20 cellular contexts compared by ENCODE assay signal in genomic region chr9:2634158-2634557, GRCh38. TPM values are rescaled to one million over a fixed set of nuclear protein-coding genes. Genes with fewer than 3 reads are reported as not detected.
DNase-seq lines count a peak whose midpoint lies in the region; TF ChIP-seq lines count a peak whose summit lies in the region.
"Had no signal": no experiment of that assay in that cellular context is flagged by ENCODE, and none has a peak within 500 bp of the region (broad histone marks: within the 10 kb centered on the region; RNA-seq: fewer than 3 reads in every experiment).

No MANE protein-coding gene starts in this region.

- peaks cover 0 to 9% (median 0%) of the 10 kb centered on the region in 4 donors for H3K36me3 ChIP-seq in esophagus muscularis mucosa
- no peaks in the 10 kb centered on the region for H3K36me3 ChIP-seq in hepatocyte (replicated peaks; ENCODE audit: insufficient read depth, low read depth)
- peaks cover 5 to 8% (median 6%) of the 10 kb centered on the region in 3 donors for H3K36me3 ChIP-seq in skeletal muscle tissue (ENCODE audit: control insufficient read depth in 3 of 3, insufficient read depth in 3 of 3, low read length in 3 of 3)
- H3K36me3 ChIP-seq: SJSA1, spleen, transverse colon had no signal

- H3K4me2 ChIP-seq in hepatocyte, result peak overlapping the region; percentile 51
- H3K4me2 ChIP-seq: GM23338 had no signal

- TF ChIP-seq CTCF in esophagus muscularis mucosa (IDR thresholded peaks at IDR 0.05) (no peak), hepatocyte (IDR thresholded peaks at IDR 0.05; ENCODE audit: poor library complexity) (no peak)

- POLR2A ChIA-PET in activated CD4-positive, alpha-beta T cell treated with anti-CD3 and anti-CD28 coated beads, Interleukin-2, amount 10 ng/mL, durations not matched to agents 7 days and 5 days (lab: Charles Lee), result no interaction called here

- intact Hi-C loops in esophagus muscularis mucosa (cut with DNase I), result no loop called here

- H3K9me2 ChIP-seq in hepatocyte (replicated peaks; ENCODE audit: insufficient read depth), result no peaks in the 10 kb centered on the region

- WGBS in esophagus muscularis mucosa, result 63% methylated on average over 8 of the region's 8 CpGs
- WGBS in hepatocyte (ENCODE audit: low lambda C conversion rate, missing lambda C conversion rate), result 81% methylated on average over 8 of the region's 8 CpGs

- no peaks in the 10 kb centered on the region for H3K4me1 Mint-ChIP-seq in activated CD4-positive, alpha-beta T cell treated with anti-CD3 and anti-CD28 coated beads, Interleukin-2, amount 10 ng/mL, durations not matched to agents 7 days and 5 days
- H3K4me1 Mint-ChIP-seq: IgD-negative memory B cell; stimulated activated memory B cell treated with anti-CD40 and anti-IgM and Interleukin-4, amounts not matched to agents 10 μg/mL and 1 μg/mL and 100 μg/mL, for 72 hours had no signal

- H3K36me3 Mint-ChIP-seq in activated CD4-positive, alpha-beta T cell treated with anti-CD3 and anti-CD28 coated beads, Interleukin-2, amount 10 ng/mL, durations not matched to agents 7 days and 5 days (ENCODE audit: low read depth), result peaks cover 4% of the 10 kb centered on the region
- H3K36me3 Mint-ChIP-seq: activated naive CD4-positive, alpha-beta T cell treated with anti-CD3 and anti-CD28 coated beads, Interleukin-2, amount 10 ng/mL, durations not matched to agents 7 days and 5 days; IgD-negative memory B cell; stimulated activated memory B cell treated with anti-CD40 and anti-IgM and Interleukin-4, amounts not matched to agents 10 μg/mL and 1 μg/mL and 100 μg/mL, for 72 hours had no signal

- H3K9me3 Mint-ChIP-seq in activated CD4-positive, alpha-beta T cell treated with anti-CD3 and anti-CD28 coated beads, Interleukin-2, amount 10 ng/mL, durations not matched to agents 7 days and 5 days, result no peaks in the 10 kb centered on the region
- H3K9me3 Mint-ChIP-seq: activated naive CD4-positive, alpha-beta T cell treated with anti-CD3 and anti-CD28 coated beads, Interleukin-2, amount 10 ng/mL, durations not matched to agents 7 days and 5 days; GM23338 had no signal

- TF ChIP-seq POLR2A in esophagus muscularis mucosa (IDR thresholded peaks at IDR 0.05; ENCODE audit: low read depth), result no peak

- H3K9me3 ChIP-seq in esophagus muscularis mucosa (no peaks in the 10 kb centered on the region), hepatocyte (ENCODE audit: low read depth) (no peaks in the 10 kb centered on the region), skeletal muscle tissue (ENCODE audit: control insufficient read depth in 3 of 3, low read length in 3 of 3) (no peaks in the 10 kb centered on the region)
- H3K9me3 ChIP-seq: SJSA1, spleen, transverse colon had no signal

- H3K79me2 ChIP-seq in hepatocyte, result peaks cover 13% of the 10 kb centered on the region

- H3K9ac ChIP-seq in skeletal muscle tissue (ENCODE audit: low read depth in 1 of 3, low read length in 3 of 3), result peak overlapping the region in 1 of 3 donors; percentile 51

- H2AFZ ChIP-seq in hepatocyte, result no peak overlapping the region
- H2AFZ ChIP-seq: GM23338 had no signal

- no peak overlapping the region for H3K4me3 Mint-ChIP-seq in activated CD4-positive, alpha-beta T cell treated with anti-CD3 and anti-CD28 coated beads, Interleukin-2, amount 10 ng/mL, durations not matched to agents 7 days and 5 days
- H3K4me3 Mint-ChIP-seq: activated CD4-positive, alpha-beta T cell treated with anti-CD3 and anti-CD28 coated beads for 36 hours; activated naive CD4-positive, alpha-beta T cell treated with anti-CD3 and anti-CD28 coated beads, Interleukin-2, amount 10 ng/mL, durations not matched to agents 7 days and 5 days; GM23338; IgD-negative memory B cell; stimulated activated memory B cell treated with anti-CD40 and anti-IgM and Interleukin-4, amounts not matched to agents 10 μg/mL and 1 μg/mL and 100 μg/mL, for 72 hours had no signal

- no peaks in the 10 kb centered on the region for H4K20me1 ChIP-seq in hepatocyte (ENCODE audit: insufficient read depth, poor library complexity, severe bottlenecking)

- peaks cover 27 to 61% (median 50%) of the 10 kb centered on the region in 4 donors for H3K4me1 ChIP-seq in esophagus muscularis mucosa
- no peaks in the 10 kb centered on the region for H3K4me1 ChIP-seq in hepatocyte (ENCODE audit: insufficient read depth)
- peaks cover 43 to 45% (median 43%) of the 10 kb centered on the region in 3 donors for H3K4me1 ChIP-seq in skeletal muscle tissue (ENCODE audit: control insufficient read depth in 3 of 3, insufficient read depth in 3 of 3, low read length in 3 of 3)
- H3K4me1 ChIP-seq: SJSA1, transverse colon had no signal

- peaks cover 7% of the 10 kb centered on the region for H3K27me3 Mint-ChIP-seq in activated CD4-positive, alpha-beta T cell treated with anti-CD3 and anti-CD28 coated beads, Interleukin-2, amount 10 ng/mL, durations not matched to agents 7 days and 5 days
- H3K27me3 Mint-ChIP-seq: activated naive CD4-positive, alpha-beta T cell treated with anti-CD3 and anti-CD28 coated beads, Interleukin-2, amount 10 ng/mL, durations not matched to agents 7 days and 5 days had no signal

- H3K27ac ChIP-seq in esophagus muscularis mucosa (replicated peaks in 1 of 4), result peak overlapping the region; percentile 13 to 58 (median 32)
- no peak overlapping the region for H3K27ac ChIP-seq in hepatocyte
- H3K27ac ChIP-seq in skeletal muscle tissue (ENCODE audit: low read depth, low read length), result peak overlapping the region; percentile 18
- H3K27ac ChIP-seq: C4-2B, SJSA1, transverse colon had no signal

- DNase-seq in NCI-H2171 treated with DMSO at 0.1 percent for 48 hours (lab: John Stamatoyannopoulos, UW) (peak; percentile 22), NCI-H2171 (lab: John Stamatoyannopoulos, UW) (no peak), esophagus muscularis mucosa (ENCODE audit: extremely low spot score) (peak; percentile 92), hepatocyte (ENCODE audit: low spot score) (no peak), SW 1271 (lab: John Stamatoyannopoulos, UW) (no peak)
- DNase-seq in activated CD4-positive, alpha-beta T cell treated with anti-CD3 and anti-CD28 coated beads, Interleukin-2, amount 10 ng/mL, durations not matched to agents 7 days and 5 days, result no peak
- no peak for DNase-seq in activated CD4-positive, alpha-beta T cell treated with anti-CD3 and anti-CD28 coated beads, Interleukin-2, amount 50 U/mL, for 48 hours
- DNase-seq: 8988T; activated CD4-positive, alpha-beta T cell treated with anti-CD3 and anti-CD28 coated beads for 36 hours; activated naive CD4-positive, alpha-beta T cell treated with anti-CD3 and anti-CD28 coated beads, Interleukin-2, amount 10 ng/mL, durations not matched to agents 7 days and 5 days; erythroblast; NCI-H187 treated with DMSO at 0.1 percent for 48 hours; spleen; transverse colon had no signal

- H3K27ac Mint-ChIP-seq in activated CD4-positive, alpha-beta T cell treated with anti-CD3 and anti-CD28 coated beads, Interleukin-2, amount 10 ng/mL, durations not matched to agents 7 days and 5 days, result no peak overlapping the region
- H3K27ac Mint-ChIP-seq: activated CD4-positive, alpha-beta T cell treated with anti-CD3 and anti-CD28 coated beads for 36 hours; activated naive CD4-positive, alpha-beta T cell treated with anti-CD3 and anti-CD28 coated beads, Interleukin-2, amount 10 ng/mL, durations not matched to agents 7 days and 5 days; GM23338; IgD-negative memory B cell; stimulated activated memory B cell treated with anti-CD40 and anti-IgM and Interleukin-4, amounts not matched to agents 10 μg/mL and 1 μg/mL and 100 μg/mL, for 72 hours had no signal

- CTCF ChIA-PET in activated CD4-positive, alpha-beta T cell treated with anti-CD3 and anti-CD28 coated beads, Interleukin-2, amount 10 ng/mL, durations not matched to agents 7 days and 5 days (lab: Charles Lee), result no interaction called here

- no peak for TF ChIP-seq EP300 in esophagus muscularis mucosa (IDR thresholded peaks at IDR 0.05)

- H3K4me3 ChIP-seq in esophagus muscularis mucosa (peak overlapping the region in 2 of 4 donors; percentile 21 to 28), hepatocyte (peak overlapping the region; percentile 2), skeletal muscle tissue (ENCODE audit: low read length in 3 of 3) (peak overlapping the region in 2 of 3 donors; percentile 3 to 58)
- H3K4me3 ChIP-seq: GM23338, SJSA1, spleen, transverse colon had no signal

- H3K27me3 ChIP-seq in esophagus muscularis mucosa (no peaks in the 10 kb centered on the region), hepatocyte (no peaks in the 10 kb centered on the region), skeletal muscle tissue (ENCODE audit: control insufficient read depth in 3 of 3, insufficient read depth in 3 of 3, low read length in 3 of 3) (no peaks in the 10 kb centered on the region)
- H3K27me3 ChIP-seq: SJSA1, spleen, transverse colon had no signal

RNA-seq across cellular contexts. Expression of gene VLDLR, which starts 12.6 kb away (rescaled TPM):
- total RNA-seq in esophagus muscularis mucosa, result 10 to 100 TPM; 15.5 to 17.0 (median 16.8) TPM
- 20.4 and 22.5 TPM in 2 replicates for total RNA-seq in hepatocyte
- polyA plus RNA-seq in hepatocyte, result 12.2 and 15.8 TPM in 2 replicates
- 18.3 TPM for total RNA-seq in skeletal muscle tissue
- 1 to 10 TPM; 3.7 to 3.9 TPM for total RNA-seq in activated CD4-positive, alpha-beta T cell treated with anti-CD3 and anti-CD28 coated beads, Interleukin-2, amount 10 ng/mL, durations not matched to agents 7 days and 5 days
- polyA plus RNA-seq: IgD-negative memory B cell had no signal

Comparison
In these comparisons a context has a peak if more than half of its experiments do, and no peak if none do; other contexts are left out.
1. DNase-seq: peak in NCI-H2171 treated with DMSO at 0.1 percent for 48 hours (single experiment) and esophagus muscularis mucosa (single experiment); none in NCI-H2171 (single experiment), hepatocyte (single experiment), activated CD4-positive, alpha-beta T cell treated with anti-CD3 and anti-CD28 coated beads, Interleukin-2, amount 10 ng/mL, durations not matched to agents 7 days and 5 days (single experiment), SW 1271 (0 of 2) and activated CD4-positive, alpha-beta T cell treated with anti-CD3 and anti-CD28 coated beads, Interleukin-2, amount 50 U/mL, for 48 hours (0 of 2).